In the genomic region with DNA sequence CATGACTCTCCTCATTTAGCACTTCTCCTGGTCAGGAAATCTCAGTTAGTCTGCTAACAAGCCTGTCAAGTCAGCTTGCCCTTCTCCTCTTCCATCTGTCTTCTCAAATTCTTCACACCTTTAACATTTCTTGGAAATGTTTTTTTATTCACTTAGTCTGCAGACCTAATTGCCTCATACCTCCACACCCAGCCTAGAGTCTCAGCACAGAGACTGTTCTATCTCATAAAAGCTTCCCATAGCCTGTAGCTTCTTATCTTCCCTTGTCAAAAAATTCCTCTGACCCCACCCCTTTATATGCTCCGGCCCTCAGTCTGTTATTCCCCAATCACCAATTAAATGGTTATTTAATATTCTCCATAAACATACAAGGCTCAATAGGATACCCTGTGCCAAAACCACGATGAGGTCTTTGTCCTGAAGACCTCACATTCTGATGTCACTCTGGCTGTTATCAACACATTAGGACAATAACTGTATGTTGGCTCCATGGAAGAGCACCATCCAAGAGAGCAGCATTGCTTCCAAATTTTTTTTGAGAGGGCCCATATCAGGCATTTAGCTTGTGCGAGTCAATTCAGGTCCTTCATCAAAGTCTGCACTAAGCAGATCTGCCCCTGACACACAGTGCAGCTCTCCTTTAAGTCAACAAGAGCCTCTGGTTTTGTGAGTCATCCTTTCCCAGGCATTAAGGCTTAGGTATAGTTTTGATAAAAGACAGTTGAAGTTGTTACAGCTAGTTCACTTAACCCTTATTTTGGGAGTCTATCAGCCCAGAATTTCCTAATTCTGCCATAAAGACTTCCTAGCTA, we compare ENCODE assay signal across 1 cellular context.
A peak's percentile ranks its signal among the peaks of the same experiment; 100 is the strongest.
TF ChIP-seq lines count a peak whose summit lies in the region.

No MANE protein-coding gene starts in this region.

TF ChIP-seq in endothelial cell of umbilical vein, 7 proteins besides CTCF, POLR2A, EP300 and RAD21:
- TF ChIP-seq EZH2 (IDR thresholded peaks at IDR 0.05; ENCODE audit: borderline replicate concordance, low read depth, low read length, severe bottlenecking) (no peak), FOS (IDR thresholded peaks at IDR 0.05; ENCODE audit: borderline replicate concordance, insufficient read depth, low read length) (peak; percentile 47)
